20 cellular contexts compared by ENCODE assay signal in genomic region chr5:175685701-175686350, GRCh38. TPM values are rescaled to one million over a fixed set of nuclear protein-coding genes. Genes with fewer than 3 reads are reported as not detected.
"Had no signal": no experiment of that assay in that cellular context is flagged by ENCODE, and none has a peak within 500 bp of the region (broad histone marks: within the 10 kb centered on the region; RNA-seq: fewer than 3 reads in every experiment).

No MANE protein-coding gene starts in this region.

- H3K4me3 ChIP-seq: esophagus squamous epithelium, gastrocnemius medialis, ovary, psoas muscle, tibial artery had no signal

- H3K9me3 Mint-ChIP-seq: activated naive CD4-positive, alpha-beta T cell treated with anti-CD3 and anti-CD28 coated beads, Interleukin-2, amount 50 U/mL, for 72 hours; mesothelial cell of epicardium; naive thymus-derived CD8-positive, alpha-beta T cell; stimulated activated naive CD8-positive, alpha-beta T cell treated with anti-CD3 and anti-CD28 coated beads, Interleukin-15, Interleukin-2, amounts not matched to agents 100 ng/mL and 50 ng/mL, for 24 hours had no signal

- DNase-seq: activated gamma-delta T cell treated with Interleukin-2 at 50 U/mL for 16 hours; activated T-cell treated with anti-CD3 and anti-CD28 coated beads, Interleukin-2, amount 50 U/mL, for 1 hour; cortex of kidney; endodermal cell; esophagus squamous epithelium; gastrocnemius medialis; islet precursor cell; mammary epithelial cell; naive thymus-derived CD8-positive, alpha-beta T cell; ovary; stimulated activated CD4-positive, alpha-beta T cell treated with anti-CD3 and anti-CD28 coated beads, Interleukin-1b, Interleukin-23, amount 100 ng/mL, for 48 hours; substantia nigra; T-helper 9 cell; tibial artery had no signal

- H3K27me3 ChIP-seq: gastrocnemius medialis, ovary, tibial artery had no signal

- H3K27ac Mint-ChIP-seq: endodermal cell; mesothelial cell of epicardium; stimulated activated naive CD8-positive, alpha-beta T cell treated with anti-CD3 and anti-CD28 coated beads, Interleukin-15, Interleukin-2, amounts not matched to agents 100 ng/mL and 50 ng/mL, for 24 hours; WTC11 had no signal

- H3K36me3 Mint-ChIP-seq: mesothelial cell of epicardium had no signal

- ATAC-seq: activated naive CD4-positive, alpha-beta T cell treated with anti-CD3 and anti-CD28 coated beads, Interleukin-2, amount 50 U/mL, for 72 hours; gastrocnemius medialis; naive thymus-derived CD8-positive, alpha-beta T cell; psoas muscle; right cardiac atrium; WTC11 had no signal

- H3K4me3 Mint-ChIP-seq: endodermal cell; mesothelial cell of epicardium; stimulated activated naive CD8-positive, alpha-beta T cell treated with anti-CD3 and anti-CD28 coated beads, Interleukin-15, Interleukin-2, amounts not matched to agents 100 ng/mL and 50 ng/mL, for 24 hours; WTC11 had no signal

- H3K27ac ChIP-seq: esophagus squamous epithelium, gastrocnemius medialis, ovary, psoas muscle had no signal

- H3K27me3 Mint-ChIP-seq: naive thymus-derived CD8-positive, alpha-beta T cell; stimulated activated naive CD8-positive, alpha-beta T cell treated with anti-CD3 and anti-CD28 coated beads, Interleukin-15, Interleukin-2, amounts not matched to agents 100 ng/mL and 50 ng/mL, for 24 hours had no signal

- H3K9me3 ChIP-seq: esophagus squamous epithelium, gastrocnemius medialis, ovary, psoas muscle, tibial artery had no signal

- H3K36me3 ChIP-seq: esophagus squamous epithelium, gastrocnemius medialis, ovary, tibial artery had no signal

RNA-seq across cellular contexts. Expression of gene HRH2, which starts 28.0 kb away (rescaled TPM):
- total RNA-seq: mammary epithelial cell had no signal
